In the genomic region with DNA sequence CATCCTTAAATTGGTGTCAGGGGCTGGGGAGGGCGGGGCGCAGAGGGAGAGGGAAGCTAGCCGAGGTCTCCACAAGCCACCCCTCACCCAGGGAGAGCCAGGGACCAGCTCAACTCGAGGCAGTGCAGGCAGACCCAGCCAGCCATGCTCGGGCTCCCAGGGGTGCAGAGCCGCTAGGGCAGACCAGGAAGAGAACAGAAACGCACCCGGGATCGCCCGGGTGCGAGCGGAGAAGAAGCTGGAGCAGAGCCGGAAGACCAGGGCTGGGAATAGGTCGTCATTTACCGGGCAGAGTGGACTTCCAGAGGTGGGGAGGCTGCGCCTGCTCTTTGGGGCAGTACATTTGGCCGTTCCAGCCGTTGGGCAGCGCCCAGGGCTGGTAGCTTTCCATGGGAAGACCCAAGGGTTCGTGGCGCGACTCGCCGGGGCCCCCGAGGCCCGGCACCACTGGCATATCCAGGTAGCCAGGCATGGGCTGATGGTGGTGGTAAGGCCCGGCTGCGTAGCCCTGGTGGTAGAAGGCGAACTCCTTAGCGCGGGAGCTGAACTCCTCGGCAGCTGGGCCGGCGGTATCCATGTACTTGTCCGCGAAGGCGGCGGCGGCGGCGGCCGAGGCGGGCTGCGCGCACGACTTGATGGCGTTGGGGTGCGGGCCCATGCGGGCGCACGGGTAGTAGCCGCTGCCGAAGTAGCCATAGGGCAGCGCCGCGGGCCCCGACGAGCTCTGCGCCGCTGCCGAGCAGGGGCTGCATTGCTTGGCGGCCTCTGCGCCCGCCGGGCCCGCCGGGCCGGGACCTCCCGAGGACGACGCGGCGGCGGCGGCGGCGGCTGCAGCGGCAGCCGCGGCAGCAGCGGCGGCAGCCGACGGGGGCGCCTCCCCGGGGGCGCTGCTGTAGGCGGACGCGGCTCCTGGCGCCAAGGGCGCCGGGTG, we compare ENCODE assay signal across 1 cellular context.
TF ChIP-seq lines count a peak whose summit lies in the region.

No MANE protein-coding gene starts in this region.

TF ChIP-seq in IMR-90, 13 proteins besides CTCF, POLR2A, EP300 and RAD21:
- TF ChIP-seq, protein P1, sequence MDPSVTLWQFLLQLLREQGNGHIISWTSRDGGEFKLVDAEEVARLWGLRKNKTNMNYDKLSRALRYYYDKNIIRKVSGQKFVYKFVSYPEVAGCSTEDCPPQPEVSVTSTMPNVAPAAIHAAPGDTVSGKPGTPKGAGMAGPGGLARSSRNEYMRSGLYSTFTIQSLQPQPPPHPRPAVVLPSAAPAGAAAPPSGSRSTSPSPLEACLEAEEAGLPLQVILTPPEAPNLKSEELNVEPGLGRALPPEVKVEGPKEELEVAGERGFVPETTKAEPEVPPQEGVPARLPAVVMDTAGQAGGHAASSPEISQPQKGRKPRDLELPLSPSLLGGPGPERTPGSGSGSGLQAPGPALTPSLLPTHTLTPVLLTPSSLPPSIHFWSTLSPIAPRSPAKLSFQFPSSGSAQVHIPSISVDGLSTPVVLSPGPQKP (IDR thresholded peaks at IDR 0.05; ENCODE audit: borderline replicate concordance, low read depth, low read length): no peak
- TF ChIP-seq MAZ (IDR thresholded peaks at IDR 0.05; ENCODE audit: borderline replicate concordance, low read depth, low read length) (no peak), MAFK (IDR thresholded peaks at IDR 0.05; ENCODE audit: low read depth, low read length) (no peak), SMC3 (IDR thresholded peaks at IDR 0.05; ENCODE audit: low read depth, low read length) (no peak), CHD1 (IDR thresholded peaks at IDR 0.05; ENCODE audit: low read depth, low read length) (no peak), NFE2L2 (IDR thresholded peaks at IDR 0.05; ENCODE audit: low read depth, low read length) (no peak), CEBPB (IDR thresholded peaks at IDR 0.05; ENCODE audit: low read depth, low read length) (no peak), BHLHE40 (IDR thresholded peaks at IDR 0.05; ENCODE audit: low read depth, low read length) (no peak), FOS (IDR thresholded peaks at IDR 0.05; ENCODE audit: low read depth, low read length) (no peak), MXI1 (IDR thresholded peaks at IDR 0.05; ENCODE audit: borderline replicate concordance, low read depth, low read length) (no peak), RFX5 (IDR thresholded peaks at IDR 0.05; ENCODE audit: low read depth, low read length) (no peak), RCOR1 (IDR thresholded peaks at IDR 0.05; ENCODE audit: insufficient replicate concordance, low read length) (no peak)
- TF ChIP-seq, protein P2, sequence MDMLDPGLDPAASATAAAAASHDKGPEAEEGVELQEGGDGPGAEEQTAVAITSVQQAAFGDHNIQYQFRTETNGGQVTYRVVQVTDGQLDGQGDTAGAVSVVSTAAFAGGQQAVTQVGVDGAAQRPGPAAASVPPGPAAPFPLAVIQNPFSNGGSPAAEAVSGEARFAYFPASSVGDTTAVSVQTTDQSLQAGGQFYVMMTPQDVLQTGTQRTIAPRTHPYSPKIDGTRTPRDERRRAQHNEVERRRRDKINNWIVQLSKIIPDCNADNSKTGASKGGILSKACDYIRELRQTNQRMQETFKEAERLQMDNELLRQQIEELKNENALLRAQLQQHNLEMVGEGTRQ (IDR thresholded peaks at IDR 0.05; ENCODE audit: low read depth, low read length): no peak
